15 cellular contexts compared by ENCODE assay signal in genomic region chr14:100434911-100435455, GRCh38.
"Had no signal": no experiment of that assay in that cellular context is flagged by ENCODE, and none has a peak within 500 bp of the region (broad histone marks: within the 10 kb centered on the region; RNA-seq: fewer than 3 reads in every experiment).

No MANE protein-coding gene starts in this region.

- H3K4me3 ChIP-seq: ascending aorta, gastrocnemius medialis, heart right ventricle, left ventricle myocardium inferior, ovary, thyroid gland had no signal

- H3K36me3 ChIP-seq: ascending aorta, gastrocnemius medialis, heart right ventricle, left ventricle myocardium inferior, ovary, thyroid gland had no signal

- ATAC-seq: activated CD8-positive, alpha-beta T cell treated with anti-CD3 and anti-CD28 coated beads for 36 hours; gastrocnemius medialis; heart right ventricle had no signal

- H3K27ac Mint-ChIP-seq: activated CD8-positive, alpha-beta T cell treated with anti-CD3 and anti-CD28 coated beads for 36 hours; activated T-cell treated with anti-CD3 and anti-CD28 coated beads, Interleukin-2, amount 50 U/mL, for 72 hours; memory B cell; nephron progenitor cell; T-helper 2 cell treated with Interferon-gamma antibody and Interleukin-4, amounts not matched to agents 5 μg/mL and 100 μg/mL, for 36 hours had no signal

- DNase-seq: activated CD8-positive, alpha-beta memory T cell treated with anti-CD3 and anti-CD28 coated beads, Interleukin-2, amount 50 U/mL, for 4 hours; activated CD8-positive, alpha-beta T cell treated with anti-CD3 and anti-CD28 coated beads for 36 hours; activated T-cell treated with anti-CD3 and anti-CD28 coated beads, Interleukin-2, amount 50 U/mL, for 72 hours; effector CD4-positive, alpha-beta T cell; gastrocnemius medialis; heart right ventricle; left ventricle myocardium inferior; nephron progenitor cell; ovary; small intestine; SW 1271; thyroid gland had no signal

- H3K9me3 Mint-ChIP-seq: activated CD8-positive, alpha-beta T cell treated with anti-CD3 and anti-CD28 coated beads for 36 hours; activated T-cell treated with anti-CD3 and anti-CD28 coated beads, Interleukin-2, amount 50 U/mL, for 72 hours; memory B cell; nephron progenitor cell; T-helper 2 cell treated with Interferon-gamma antibody and Interleukin-4, amounts not matched to agents 5 μg/mL and 100 μg/mL, for 36 hours had no signal

- H3K27ac ChIP-seq: ascending aorta, gastrocnemius medialis, left ventricle myocardium inferior, ovary, thyroid gland had no signal

- H3K4me1 ChIP-seq: ascending aorta had no signal

- H3K27me3 Mint-ChIP-seq: activated CD8-positive, alpha-beta T cell treated with anti-CD3 and anti-CD28 coated beads for 36 hours; memory B cell had no signal

- H3K27me3 ChIP-seq: ascending aorta, gastrocnemius medialis, heart right ventricle, ovary, thyroid gland had no signal

- H3K4me3 Mint-ChIP-seq: activated CD8-positive, alpha-beta T cell treated with anti-CD3 and anti-CD28 coated beads for 36 hours; activated T-cell treated with anti-CD3 and anti-CD28 coated beads, Interleukin-2, amount 50 U/mL, for 72 hours; memory B cell; nephron progenitor cell; T-helper 2 cell treated with Interferon-gamma antibody and Interleukin-4, amounts not matched to agents 5 μg/mL and 100 μg/mL, for 36 hours had no signal

- H3K9me3 ChIP-seq: ascending aorta, gastrocnemius medialis, heart right ventricle, left ventricle myocardium inferior, ovary, thyroid gland had no signal
